Comparison of ENCODE assay signal across 24 cellular contexts in the genomic region with DNA sequence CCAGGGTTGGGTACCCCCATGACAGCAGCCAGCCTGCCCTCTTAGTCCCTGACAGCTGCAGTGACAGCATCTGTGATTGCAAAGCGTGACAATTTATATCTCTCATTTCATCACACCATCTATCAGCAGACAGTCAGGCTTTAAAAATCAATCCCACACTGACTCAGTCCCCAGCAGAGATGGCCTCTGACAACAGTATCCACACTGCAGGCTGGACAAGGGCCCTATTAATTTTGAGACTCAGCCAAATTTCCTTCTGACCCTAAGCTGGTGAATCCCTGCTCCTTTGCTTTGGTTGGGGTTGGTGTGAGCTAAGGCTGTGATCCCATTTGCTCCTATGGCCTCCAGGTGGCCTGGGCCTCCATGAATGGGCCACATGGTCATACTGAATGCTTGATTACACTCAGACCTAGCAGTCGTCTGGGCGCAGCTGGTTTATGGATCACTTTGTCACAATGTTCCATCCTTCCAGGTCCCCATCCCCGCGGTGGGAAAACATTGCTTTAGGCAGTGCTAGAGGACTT.
DNase-seq lines count a peak whose midpoint lies in the region; ATAC-seq, FAIRE-seq and TF ChIP-seq lines count a peak whose summit lies in the region.
"Had no signal": no experiment of that assay in that cellular context is flagged by ENCODE, and none has a peak within 500 bp of the region (broad histone marks: within the 10 kb centered on the region; RNA-seq: fewer than 3 reads in every experiment).

No MANE protein-coding gene starts in this region.

- H3K9me3 ChIP-seq in liver (ENCODE audit: control insufficient read depth in 4 of 4, low read length in 3 of 4) (no peaks in the 10 kb centered on the region), HepG2 (ENCODE audit: low read length) (no peaks in the 10 kb centered on the region), H1 (ENCODE audit: insufficient read depth in 2 of 2, low read depth in 1 of 2, low read length in 1 of 2) (no peaks in the 10 kb centered on the region), neural cell (ENCODE audit: low read length) (no peaks in the 10 kb centered on the region), upper lobe of right lung (no peaks in the 10 kb centered on the region)
- H3K9me3 ChIP-seq: A549; BLaER1 treated with 17β-estradiol and CSF1 and Interleukin-3, amounts not matched to agents 10 nM and 100 nM; SK-N-SH had no signal

- no peaks in the 10 kb centered on the region for H3K79me1 ChIP-seq in H1 (ENCODE audit: low read depth, low read length)

- DNase-seq in HepG2 (ENCODE audit: low spot score) (no peak), H1 (ENCODE audit: low read depth in 1 of 2, low spot score in 2 of 2) (no peak), upper lobe of right lung (peak; percentile 18)
- no peak for DNase-seq in activated CD8-positive, alpha-beta T cell treated with anti-CD3 and anti-CD28 coated beads for 36 hours
- DNase-seq: AML-193; CD4-positive, alpha-beta T cell; NCI-H1092; NCI-H1417 treated with DMSO at 0.1 percent for 48 hours; NCI-H187 treated with DMSO at 0.1 percent for 48 hours; NCI-H345; NCI-H510A treated with DMSO at 0.1 percent for 48 hours; NCI-H82; NK-92 treated with Interleukin-12 subunit alpha and Interleukin-12 subunit beta, amount 100 ng/mL, for 24 hours; PC-3; SK-N-SH; SW 1271 had no signal

- H3K27me3 Mint-ChIP-seq in activated CD8-positive, alpha-beta T cell treated with anti-CD3 and anti-CD28 coated beads for 36 hours: peaks cover 5% of the 10 kb centered on the region

- no peak overlapping the region for H4K8ac ChIP-seq in H1 (ENCODE audit: extremely low read depth, insufficient read depth, low read length)

- H3K9me2 ChIP-seq in neural cell (ENCODE audit: insufficient read depth, low read length): no peaks in the 10 kb centered on the region
- H3K9me2 ChIP-seq: SK-N-SH had no signal

- H3K18ac ChIP-seq in H1 (ENCODE audit: extremely low read depth, low read length): 0 out of 2 replicates have a peak overlapping the region, but pooled peaks have one; percentile 2

- no peak overlapping the region for H3K4me3 Mint-ChIP-seq in activated CD8-positive, alpha-beta T cell treated with anti-CD3 and anti-CD28 coated beads for 36 hours
- H3K4me3 Mint-ChIP-seq: CD4-positive, alpha-beta T cell had no signal

- POLR2A ChIA-PET in HepG2 (lab: Yijun Ruan, JAX) (no interaction called here), H1 (lab: Charles Lee; ENCODE audit: partially characterized antibody) (no interaction called here)
- POLR2A ChIA-PET in activated CD8-positive, alpha-beta T cell treated with anti-CD3 and anti-CD28 coated beads for 36 hours (lab: Charles Lee): no interaction called here

- H3K79me2 ChIP-seq in HepG2 (ENCODE audit: insufficient read depth, low read length) (no peaks in the 10 kb centered on the region), H1 (ENCODE audit: control insufficient read depth in 1 of 2, insufficient read depth in 2 of 2, low read length in 2 of 2) (no peaks in the 10 kb centered on the region), neural cell (replicated peaks; ENCODE audit: insufficient read depth, low read length) (no peaks in the 10 kb centered on the region)

- H2BK15ac ChIP-seq in H1 (ENCODE audit: low read length): no peak overlapping the region

- 77% methylated on average over 5 of the region's 5 CpGs for WGBS in liver
- 61% methylated on average over 5 of the region's 5 CpGs for WGBS in HepG2 (ENCODE audit: low lambda C conversion rate)
- WGBS in H1 (ENCODE audit: extremely low coverage in 1 of 2, insufficient coverage in 1 of 2, insufficient read length in 1 of 2, insufficient replicate concordance in 2 of 2, low coverage in 1 of 2, low lambda C conversion rate in 2 of 2, missing lambda C conversion rate in 1 of 2), 2 experiments: 72% methylated on average over 5 of the region's 5 CpGs; no CpG with 5 or more reads in 1 of the 2 experiments

- H3K56ac ChIP-seq in H1 (replicated peaks; ENCODE audit: insufficient read length, low read depth, low read length): no peak overlapping the region

- H2BK120ac ChIP-seq in H1 (replicated peaks; ENCODE audit: low read depth, low read length): no peak overlapping the region

- H3K36me3 Mint-ChIP-seq in activated CD8-positive, alpha-beta T cell treated with anti-CD3 and anti-CD28 coated beads for 36 hours (ENCODE audit: low read depth): no peaks in the 10 kb centered on the region

- no peaks in the 10 kb centered on the region for H3K23me2 ChIP-seq in H1 (ENCODE audit: low read depth, low read length)

- H3K4me1 ChIP-seq in liver (ENCODE audit: control insufficient read depth in 4 of 4, insufficient read depth in 4 of 4, low read length in 3 of 4) (peaks cover 3 to 23% (median 8%) of the 10 kb centered on the region in 4 donors), HepG2 (ENCODE audit: insufficient read depth, low read length) (no peaks in the 10 kb centered on the region), H1 (replicated peaks in 1 of 4; ENCODE audit: control insufficient read depth in 3 of 4, insufficient read depth in 4 of 4, low read length in 3 of 4) (peaks cover 4 to 18% (median 11%) of the 10 kb centered on the region in 4 experiments), upper lobe of right lung (no peaks in the 10 kb centered on the region)
- H3K4me1 ChIP-seq: A549 had no signal

- H3K4me3 ChIP-seq in liver (ENCODE audit: low read depth in 1 of 3, low read length in 3 of 3): no peak overlapping the region
- H3K4me3 ChIP-seq in HepG2 (replicated peaks in 1 of 3; ENCODE audit: insufficient read depth in 1 of 3, low read depth in 2 of 3, low read length in 3 of 3): no peak overlapping the region
- no peak overlapping the region for H3K4me3 ChIP-seq in H1 (ENCODE audit: extremely low read depth in 1 of 4, insufficient read depth in 2 of 4, low read depth in 3 of 4, low read length in 4 of 4)
- H3K4me3 ChIP-seq in neural cell (ENCODE audit: low read length): no peak overlapping the region
- H3K4me3 ChIP-seq in upper lobe of right lung: no peak overlapping the region
- H3K4me3 ChIP-seq: A549; BLaER1 treated with 17β-estradiol and CSF1 and Interleukin-3, amounts not matched to agents 10 nM and 100 nM had no signal

- H3K27me3 ChIP-seq in liver (ENCODE audit: control insufficient read depth in 4 of 4, insufficient read depth in 4 of 4, low read length in 3 of 4) (no peaks in the 10 kb centered on the region), HepG2 (ENCODE audit: control insufficient read depth in 1 of 2, insufficient read depth in 2 of 2, low read length in 2 of 2) (peaks cover 1 to 3% of the 10 kb centered on the region in 2 experiments; a peak in 2 of 5 replicates), H1 (replicated peaks in 1 of 4; ENCODE audit: control insufficient read depth in 3 of 4, extremely low read depth in 1 of 4, insufficient read depth in 3 of 4, low read length in 3 of 4) (no peaks in the 10 kb centered on the region), neural cell (ENCODE audit: insufficient read depth, low read depth, low read length) (peaks cover 6% of the 10 kb centered on the region), upper lobe of right lung (peaks cover 7% of the 10 kb centered on the region)

- H4K91ac ChIP-seq in H1 (replicated peaks; ENCODE audit: insufficient read length, low read length): peak overlapping the region; percentile 52

- H3K27ac Mint-ChIP-seq in activated CD8-positive, alpha-beta T cell treated with anti-CD3 and anti-CD28 coated beads for 36 hours: no peak overlapping the region
- H3K27ac Mint-ChIP-seq: CD4-positive, alpha-beta T cell had no signal

- H2BK20ac ChIP-seq in H1 (ENCODE audit: low read length): no peak overlapping the region

- no peaks in the 10 kb centered on the region for H3K9me3 Mint-ChIP-seq in activated CD8-positive, alpha-beta T cell treated with anti-CD3 and anti-CD28 coated beads for 36 hours
- H3K9me3 Mint-ChIP-seq: CD4-positive, alpha-beta T cell had no signal

- TF ChIP-seq CTCF in liver (IDR thresholded peaks at IDR 0.05; ENCODE audit: low read depth, low read length, missing input control) (no peak), HepG2 (CRISPR knock-in tag; IDR thresholded peaks at IDR 0.05) (no peak), H1 (IDR thresholded peaks at IDR 0.05; ENCODE audit: control extremely low read depth in 1 of 3, insufficient read depth in 1 of 3, low read depth in 1 of 3, low read length in 3 of 3) (no peak), neural cell (IDR thresholded peaks at IDR 0.05; ENCODE audit: poor library complexity, severe bottlenecking) (no peak), upper lobe of right lung (IDR thresholded peaks at IDR 0.05) (no peak)
- no peak for TF ChIP-seq CTCF in activated CD8-positive, alpha-beta T cell treated with anti-CD3 and anti-CD28 coated beads for 36 hours (IDR thresholded peaks at IDR 0.05)

- H3F3A ChIP-seq in neural cell (ENCODE audit: insufficient read depth, low read length, poor library complexity, severe bottlenecking): no peaks in the 10 kb centered on the region

- TF ChIP-seq RAD21 in liver (IDR thresholded peaks at IDR 0.05) (no peak), HepG2 (CRISPR knock-in tag; IDR thresholded peaks at IDR 0.05) (no peak), H1 (IDR thresholded peaks at IDR 0.05 in 1 of 2, conservative IDR thresholded peaks at IDR 0.05 in 1 of 2; ENCODE audit: low read depth in 2 of 2, low read length in 2 of 2) (no peak; a peak in 1 of 4 replicates), neural cell (conservative IDR thresholded peaks at IDR 0.05) (no peak)

- TF ChIP-seq POLR2A in HepG2 (IDR thresholded peaks at IDR 0.05; ENCODE audit: insufficient read depth in 1 of 2, low read depth in 2 of 2, low read length in 2 of 2): no peak
- TF ChIP-seq POLR2A in H1 (IDR thresholded peaks at IDR 0.05; ENCODE audit: control extremely low read depth in 1 of 2, low read depth in 2 of 2, low read length in 2 of 2): no peak
- TF ChIP-seq POLR2A in GM18505 (IDR thresholded peaks at IDR 0.05; ENCODE audit: borderline replicate concordance, extremely low read depth, insufficient read depth, insufficient read length): no peak

- no TSS peak for BruUV-seq in HepG2 (replicated peaks; lab: Mats Ljungman, UMichigan)

- ATAC-seq in HepG2 (no peak), upper lobe of right lung (no peak), GM18505 (IDR thresholded peaks at IDR 0.05; ENCODE audit: unreplicated experiment) (no peak), HG02981 (IDR thresholded peaks at IDR 0.05; ENCODE audit: unreplicated experiment) (no peak)
- no peak for ATAC-seq in activated CD8-positive, alpha-beta T cell treated with anti-CD3 and anti-CD28 coated beads for 36 hours
- ATAC-seq: A549, PC-3 had no signal

- H2AFZ ChIP-seq in HepG2 (ENCODE audit: low read length) (no peak overlapping the region), H1 (ENCODE audit: low read length) (no peak overlapping the region), neural cell (ENCODE audit: low read depth, low read length) (no peak overlapping the region)

- intact Hi-C loops in HepG2 (cut with micrococcal nuclease; ENCODE audit: unreplicated experiment) (no loop called here), upper lobe of right lung (cut with DNase I) (no loop called here)
- intact Hi-C loops in activated CD8-positive, alpha-beta T cell treated with anti-CD3 and anti-CD28 coated beads for 36 hours (cut with micrococcal nuclease): no loop called here

- in situ Hi-C loops in HepG2 (cut with HindIII; ENCODE audit: extremely low pct_ligation_motif_present, low pct_unique_long_range_greater_than_20kb): no loop called here

- no peaks in the 10 kb centered on the region for H3K4me1 Mint-ChIP-seq in activated CD8-positive, alpha-beta T cell treated with anti-CD3 and anti-CD28 coated beads for 36 hours (ENCODE audit: low read depth)

- no peak overlapping the region for H3K23ac ChIP-seq in H1 (ENCODE audit: insufficient read length)

- no peak for TF ChIP-seq EP300 in HepG2 (IDR thresholded peaks at IDR 0.05; ENCODE audit: low read depth in 2 of 2, low read length in 2 of 2)
- TF ChIP-seq EP300 in HepG2 (CRISPR knock-in tag; IDR thresholded peaks at IDR 0.05; ENCODE audit: borderline replicate concordance): no peak
- TF ChIP-seq EP300 in H1 (IDR thresholded peaks at IDR 0.05; ENCODE audit: borderline replicate concordance in 1 of 2, low read depth in 2 of 2, low read length in 2 of 2): no peak
- peak; percentile 58 for TF ChIP-seq EP300 in neural cell (conservative IDR thresholded peaks at IDR 0.05; ENCODE audit: poor library complexity, severe bottlenecking)

- H3K36me3 ChIP-seq in liver (ENCODE audit: control insufficient read depth in 4 of 4, insufficient read depth in 3 of 4, low read depth in 1 of 4, low read length in 3 of 4) (peaks cover 0 to 13% (median 5%) of the 10 kb centered on the region in 4 donors), HepG2 (replicated peaks in 1 of 2; ENCODE audit: control insufficient read depth in 1 of 2, insufficient read depth in 2 of 2, low read length in 2 of 2) (no peaks in the 10 kb centered on the region), H1 (ENCODE audit: control insufficient read depth in 2 of 4, insufficient read depth in 4 of 4, low read length in 3 of 4) (no peaks in the 10 kb centered on the region), neural cell (ENCODE audit: insufficient read depth, low read length) (no peaks in the 10 kb centered on the region), upper lobe of right lung (no peaks in the 10 kb centered on the region)
- H3K36me3 ChIP-seq: BLaER1 treated with 17β-estradiol and CSF1 and Interleukin-3, amounts not matched to agents 10 nM and 100 nM had no signal

- H4K20me1 ChIP-seq in HepG2 (ENCODE audit: insufficient read depth, low read length) (peaks cover 3% of the 10 kb centered on the region; the same call in 1 of the 2 replicates), H1 (replicated peaks in 1 of 2; ENCODE audit: control insufficient read depth in 1 of 2, insufficient read depth in 2 of 2, low read length in 2 of 2) (peaks cover 2% of the 10 kb centered on the region in 2 experiments), neural cell (ENCODE audit: insufficient read depth) (no peaks in the 10 kb centered on the region)

- no peak overlapping the region for H3K14ac ChIP-seq in H1 (ENCODE audit: insufficient read length)

- H2AK5ac ChIP-seq in H1 (ENCODE audit: low read depth, low read length): no peak overlapping the region

- CTCF ChIA-PET in HepG2 (lab: Yijun Ruan, JAX; ENCODE audit: low intra/inter-chr PET ratio, low total read pairs) (no interaction called here), H1 (lab: Charles Lee; ENCODE audit: partially characterized antibody) (interaction anchor here (0.6 to 2.5 kb wide), 5 partner anchors 14 to 374 kb away, joined by 3 to 9 read pairs (median 3); no protein-coding TSS in a partner anchor)
- CTCF ChIA-PET in activated CD8-positive, alpha-beta T cell treated with anti-CD3 and anti-CD28 coated beads for 36 hours (lab: Charles Lee): no interaction called here

- FAIRE-seq in HepG2 (lab: Jason Lieb, UNC) (no peak), H1 (lab: Jason Lieb, UNC) (no peak)
- FAIRE-seq: A549, D721Med, G401.6 had no signal

- no peak overlapping the region for H3K4ac ChIP-seq in H1 (replicated peaks; ENCODE audit: insufficient read length, low read depth, low read length)

- H3K4me2 ChIP-seq in HepG2 (ENCODE audit: low read depth, low read length): no peak overlapping the region
- no peak overlapping the region for H3K4me2 ChIP-seq in H1 (ENCODE audit: insufficient read depth in 1 of 2, low read depth in 2 of 2, low read length in 2 of 2)
- H3K4me2 ChIP-seq in neural cell (ENCODE audit: low read length): no peak overlapping the region
- H3K4me2 ChIP-seq: A549, SK-N-SH had no signal

- H4K5ac ChIP-seq in H1 (ENCODE audit: insufficient read length, low read depth, low read length): no peak overlapping the region

- H3K9ac ChIP-seq in liver (ENCODE audit: low read depth in 1 of 2, low read length in 2 of 2) (no peak overlapping the region), HepG2 (ENCODE audit: insufficient read depth, low read depth, low read length) (no peak overlapping the region), H1 (replicated peaks in 1 of 4; ENCODE audit: extremely low read depth in 1 of 4, low read depth in 3 of 4, low read length in 3 of 4) (no peak overlapping the region), neural cell (ENCODE audit: low read length) (no peak overlapping the region)
- H3K9ac ChIP-seq: BLaER1 treated with 17β-estradiol and CSF1 and Interleukin-3, amounts not matched to agents 10 nM and 100 nM; SK-N-SH had no signal

- H2BK12ac ChIP-seq in H1 (ENCODE audit: low read depth, low read length): peak overlapping the region; percentile 11; the same call in 1 of the 2 replicates

- H2BK5ac ChIP-seq in H1 (ENCODE audit: low read depth, low read length): no peak overlapping the region

- H3K27ac ChIP-seq in liver (ENCODE audit: low read depth in 1 of 2, low read length in 2 of 2) (no peak overlapping the region), HepG2 (ENCODE audit: extremely low read length, insufficient read depth, low read length) (no peak overlapping the region), H1 (ENCODE audit: low read depth, low read length) (no peak overlapping the region), neural cell (ENCODE audit: low read length) (no peak overlapping the region), upper lobe of right lung (no peak overlapping the region)
- H3K27ac ChIP-seq: A549; BLaER1 treated with 17β-estradiol and CSF1 and Interleukin-3, amounts not matched to agents 10 nM and 100 nM had no signal
